In the genomic region with DNA sequence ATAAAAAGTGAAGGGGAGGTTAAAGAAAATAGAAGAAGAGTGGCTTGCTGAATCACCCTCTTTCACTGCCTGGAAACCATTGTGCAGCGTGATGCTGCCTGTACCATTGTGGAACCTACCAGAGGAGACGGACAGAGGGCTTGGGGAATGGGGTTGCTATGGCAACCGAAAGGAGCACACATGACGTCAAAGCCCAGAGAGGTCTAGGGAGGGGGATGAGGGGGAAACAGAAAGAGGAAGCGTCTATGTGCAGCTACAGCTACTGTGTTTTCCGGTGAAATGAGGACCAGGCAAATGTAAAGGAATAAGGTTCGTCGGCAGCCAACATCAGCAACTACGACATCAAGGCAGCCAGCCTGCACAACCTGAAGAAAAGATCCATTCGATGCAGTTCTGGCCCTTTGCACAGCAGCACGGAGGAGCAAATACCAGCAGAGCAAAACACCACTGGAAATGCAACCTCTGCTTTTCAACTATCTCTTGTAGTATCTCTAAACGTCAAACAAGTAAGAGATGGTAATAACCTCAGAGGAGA, we compare ENCODE assay signal across 8 cellular contexts. TPM values are rescaled to one million over a fixed set of nuclear protein-coding genes. Genes with fewer than 3 reads are reported as not detected.
A peak's percentile ranks its signal among the peaks of the same experiment; 100 is the strongest.
DNase-seq lines count a peak whose midpoint lies in the region; ATAC-seq and TF ChIP-seq lines count a peak whose summit lies in the region.

Gene MAPK10, minus strand, starts transcription at position 110 of the 535 bp plus-strand sequence.

- peak; percentile 43 for DNase-seq in NCI-H146 treated with DMSO at 0.1 percent for 48 hours (lab: John Stamatoyannopoulos, UW; ENCODE audit: unreplicated experiment)
- DNase-seq in activated CD4-positive, alpha-beta T cell treated with anti-CD3 and anti-CD28 coated beads for 36 hours = peak; percentile 69
- peak; percentile 2 for DNase-seq in effector CD8-positive, alpha-beta T cell (lab: John Stamatoyannopoulos, UW)
- peak; percentile 69 for DNase-seq in lower lobe of right lung
- peak; percentile 3 to 16 (median 4) for DNase-seq in stimulated activated CD4-positive, alpha-beta T cell treated with anti-CD3 and anti-CD28 coated beads, TNF-alpha, amount 100 ng/mL, for 24 hours (ENCODE audit: low read depth in 3 of 3)
- DNase-seq in SW 1271 (lab: John Stamatoyannopoulos, UW) = no peak

- no peaks in the 10 kb centered on the region for H3K36me3 Mint-ChIP-seq in activated CD4-positive, alpha-beta T cell treated with anti-CD3 and anti-CD28 coated beads for 36 hours (ENCODE audit: low read depth)

- H3K4me1 ChIP-seq in lower lobe of right lung = no peaks in the 10 kb centered on the region

- ATAC-seq in GM18511 (IDR thresholded peaks at IDR 0.05; ENCODE audit: unreplicated experiment) (peak; percentile 98), HG02763 (IDR thresholded peaks at IDR 0.05; ENCODE audit: unreplicated experiment) (peak; percentile 98), lower lobe of right lung (peak; percentile 95 to 97)
- peak; percentile 94 for ATAC-seq in activated CD4-positive, alpha-beta T cell treated with anti-CD3 and anti-CD28 coated beads for 36 hours

- no peaks in the 10 kb centered on the region for H3K36me3 ChIP-seq in lower lobe of right lung

- H3K4me3 ChIP-seq in lower lobe of right lung = peak within 1 kb of the TSS; percentile 25

- H3K27me3 ChIP-seq in lower lobe of right lung (ENCODE audit: low read depth) = no peaks in the 10 kb centered on the region

- peak within 1 kb of the TSS; percentile 43 for H3K4me3 Mint-ChIP-seq in activated CD4-positive, alpha-beta T cell treated with anti-CD3 and anti-CD28 coated beads for 36 hours

- peak within 1 kb of the TSS; percentile 17 for H3K27ac Mint-ChIP-seq in activated CD4-positive, alpha-beta T cell treated with anti-CD3 and anti-CD28 coated beads for 36 hours

- no peak within 1 kb of the TSS for H3K27ac ChIP-seq in lower lobe of right lung

- peaks cover 19% of the 10 kb centered on the region for H3K4me1 Mint-ChIP-seq in activated CD4-positive, alpha-beta T cell treated with anti-CD3 and anti-CD28 coated beads for 36 hours

- H3K9me3 ChIP-seq in lower lobe of right lung = no peaks in the 10 kb centered on the region

- intact Hi-C loops in activated CD4-positive, alpha-beta T cell treated with anti-CD3 and anti-CD28 coated beads for 36 hours (cut with DNase I, micrococcal nuclease) = no loop called here
- intact Hi-C loops in lower lobe of right lung (cut with DNase I) = no loop called here

- POLR2A ChIA-PET in activated CD4-positive, alpha-beta T cell treated with anti-CD3 and anti-CD28 coated beads for 36 hours (lab: Charles Lee) = no interaction called here

- CTCF ChIA-PET in activated CD4-positive, alpha-beta T cell treated with anti-CD3 and anti-CD28 coated beads for 36 hours (lab: Charles Lee) = interaction anchor here (1.0 kb wide), 1 partner anchor 35 kb away, joined by 3 read pairs; no protein-coding TSS in a partner anchor

- no peak for TF ChIP-seq CTCF in lower lobe of right lung (IDR thresholded peaks at IDR 0.05)

- H3K9me3 Mint-ChIP-seq in activated CD4-positive, alpha-beta T cell treated with anti-CD3 and anti-CD28 coated beads for 36 hours (ENCODE audit: low read depth) = no peaks in the 10 kb centered on the region

- H3K27me3 Mint-ChIP-seq in activated CD4-positive, alpha-beta T cell treated with anti-CD3 and anti-CD28 coated beads for 36 hours = peaks cover 4% of the 10 kb centered on the region

RNA-seq across cellular contexts. Expression of gene MAPK10, which starts in this region (rescaled TPM):
- under 1 TPM in 1 of 2 experiments, not detected in 1; 0.19 TPM for total RNA-seq in activated CD4-positive, alpha-beta T cell treated with anti-CD3 and anti-CD28 coated beads for 36 hours
- 30.7 TPM for total RNA-seq in lower lobe of right lung

Comparison
In these comparisons a context has a peak if more than half of its experiments do, and no peak if none do; other contexts are left out.
1. RNA of gene MAPK10 (total RNA-seq): 30.7 TPM in lower lobe of right lung (single experiment); 0.19 TPM in activated CD4-positive, alpha-beta T cell treated with anti-CD3 and anti-CD28 coated beads for 36 hours; every median in the first group is over 10 times any median in the second.
2. Peak in DNase-seq and ATAC-seq in activated CD4-positive, alpha-beta T cell treated with anti-CD3 and anti-CD28 coated beads for 36 hours; RNA of the gene not detected or under 1 TPM.
3. DNase-seq: peak in NCI-H146 treated with DMSO at 0.1 percent for 48 hours (single experiment), effector CD8-positive, alpha-beta T cell (single experiment), lower lobe of right lung (single experiment) and stimulated activated CD4-positive, alpha-beta T cell treated with anti-CD3 and anti-CD28 coated beads, TNF-alpha, amount 100 ng/mL, for 24 hours (3 of 3); none in SW 1271 (0 of 2).
4. Peak in every context shown above with its lines, with median percentiles within 50 percentile points of each other: ATAC-seq.